9 cellular contexts compared by ENCODE assay signal in the genomic region with DNA sequence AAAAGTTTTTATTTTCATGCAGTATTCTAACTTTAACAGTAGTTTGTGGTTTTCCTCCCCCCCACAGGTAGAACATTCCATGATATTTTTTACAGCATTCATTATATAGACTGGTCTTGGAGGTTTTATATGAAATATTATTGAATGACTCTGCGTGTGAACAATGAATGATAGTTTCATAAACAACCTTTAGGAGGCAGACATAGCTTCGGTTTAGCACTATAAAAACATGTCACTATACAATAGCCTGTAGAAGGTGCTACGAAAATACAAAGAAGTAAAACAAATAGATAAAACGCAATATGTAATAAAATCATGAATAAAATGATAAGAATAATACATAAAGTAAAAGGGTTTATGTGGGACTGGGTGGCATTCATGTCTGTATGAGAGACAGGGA. TPM values are rescaled to one million over a fixed set of nuclear protein-coding genes. Genes with fewer than 3 reads are reported as not detected.
DNase-seq lines count a peak whose midpoint lies in the region; ATAC-seq, FAIRE-seq and TF ChIP-seq lines count a peak whose summit lies in the region.
"Had no signal": no experiment of that assay in that cellular context is flagged by ENCODE, and none has a peak within 500 bp of the region (broad histone marks: within the 10 kb centered on the region; RNA-seq: fewer than 3 reads in every experiment).

No MANE protein-coding gene starts in this region.

- H3K4me1 Mint-ChIP-seq in type B pancreatic cell (ENCODE audit: unreplicated experiment), result no peaks in the 10 kb centered on the region

- DNase-seq in SIG-M5 treated with dmso at 0.1 percent for 504 hours (lab: John Stamatoyannopoulos, UW; ENCODE audit: unreplicated experiment) (peak; percentile 46), SIG-M5 (lab: John Stamatoyannopoulos, UW) (no peak), RCC 7860 (ENCODE audit: low spot score) (peak; percentile 8), fibroblast of the aortic adventitia (ENCODE audit: low read depth) (peak; percentile 52), type B pancreatic cell (ENCODE audit: extremely low spot score, unreplicated experiment) (no peak), GOT3 (lab: John Stamatoyannopoulos, UW) (no peak), iPS-NIHi11 (ENCODE audit: low spot score) (no peak)
- DNase-seq: central memory CD4-positive, alpha-beta T cell had no signal

- H3K9me3 Mint-ChIP-seq in type B pancreatic cell, result no peaks in the 10 kb centered on the region

- no peak overlapping the region for H3K27ac Mint-ChIP-seq in type B pancreatic cell

- no peak for ATAC-seq in HG03159 (IDR thresholded peaks at IDR 0.05; ENCODE audit: unreplicated experiment)

- peak; percentile 45 for FAIRE-seq in RCC 7860 (lab: Jason Lieb, UNC)

- no peak overlapping the region for H3K4me3 ChIP-seq in fibroblast of the aortic adventitia (ENCODE audit: low read depth, low read length)

- H3K4me3 Mint-ChIP-seq in type B pancreatic cell, result no peak overlapping the region

- H3K27me3 Mint-ChIP-seq in type B pancreatic cell, result peaks cover 12% of the 10 kb centered on the region

- H3K36me3 Mint-ChIP-seq in type B pancreatic cell, result peaks cover 12% of the 10 kb centered on the region

- TF ChIP-seq CTCF in fibroblast of the aortic adventitia (IDR thresholded peaks at IDR 0.05; ENCODE audit: insufficient read depth, low read length) (peak; percentile 41), type B pancreatic cell (conservative IDR thresholded peaks at IDR 0.05) (peak; percentile 21)

RNA-seq across cellular contexts. Expression of gene KLF4, which starts 8.5 kb away (rescaled TPM):
- 16.8 and 43.9 TPM in 2 replicates for total RNA-seq in fibroblast of the aortic adventitia (ENCODE audit: low replicate concordance)
- 49.5 and 136 TPM in 2 replicates for total RNA-seq in type B pancreatic cell (ENCODE audit: low replicate concordance)

Comparison
In these comparisons a context has a peak if more than half of its experiments do, and no peak if none do; other contexts are left out.
1. DNase-seq: peak in SIG-M5 treated with dmso at 0.1 percent for 504 hours (single experiment), RCC 7860 (single experiment) and fibroblast of the aortic adventitia (single experiment); none in SIG-M5 (single experiment), type B pancreatic cell (single experiment), GOT3 (single experiment) and iPS-NIHi11 (single experiment).